In the genomic region with DNA sequence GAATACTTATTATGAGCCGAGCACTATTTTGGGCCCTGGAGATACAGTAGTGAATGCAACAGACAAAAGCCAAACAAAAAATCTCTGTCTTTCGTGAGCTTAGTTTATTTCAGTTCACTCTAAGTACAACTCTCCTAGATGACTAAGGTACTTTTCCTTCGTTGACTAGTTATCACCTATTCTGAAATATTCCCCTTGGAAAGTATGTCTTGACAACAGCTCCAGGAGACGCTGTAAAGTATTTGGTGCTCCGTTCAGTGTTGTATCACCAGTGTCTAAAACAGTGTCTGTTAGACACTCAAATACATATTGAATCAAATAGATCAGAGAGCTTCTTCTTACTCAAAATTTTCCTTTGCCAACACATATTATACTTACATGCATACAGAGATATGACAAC, we compare ENCODE assay signal across 18 cellular contexts.
DNase-seq lines count a peak whose midpoint lies in the region; ATAC-seq, FAIRE-seq and TF ChIP-seq lines count a peak whose summit lies in the region.
"Had no signal": no experiment of that assay in that cellular context is flagged by ENCODE, and none has a peak within 500 bp of the region (broad histone marks: within the 10 kb centered on the region; RNA-seq: fewer than 3 reads in every experiment).

No MANE protein-coding gene starts in this region.

- H3K4me3 ChIP-seq in left ventricle myocardium inferior (peak overlapping the region; percentile 68), right cardiac atrium (ENCODE audit: low read length) (no peak overlapping the region), K562 (no peak overlapping the region)
- H3K4me3 ChIP-seq: PC-9 had no signal

- DNase-seq in left ventricle myocardium inferior, result no peak
- no peak for DNase-seq in right cardiac atrium
- no peak for DNase-seq in K562 (ENCODE audit: extremely low read depth in 1 of 4, low spot score in 3 of 4)
- no peak for DNase-seq in foreskin keratinocyte
- no peak for DNase-seq in GM20000 (ENCODE audit: low spot score)
- no peak for DNase-seq in NCI-H345 (lab: John Stamatoyannopoulos, UW)
- DNase-seq: activated CD4-positive, alpha-beta T cell treated with anti-CD3 and anti-CD28 coated beads, Interleukin-2, amount 10 ng/mL, durations not matched to agents 7 days and 5 days; activated naive CD4-positive, alpha-beta T cell treated with anti-CD3 and anti-CD28 coated beads, Interleukin-2, amount 50 U/mL, for 16 hours; COR-L47; NCI-H2029 treated with DMSO at 0.1 percent for 48 hours; NCI-H526; nephron progenitor cell; PC-9 had no signal

- CTCF ChIA-PET in K562 (lab: Yijun Ruan, JAX; ENCODE audit: low intra/inter-chr PET ratio), result no interaction called here

- in situ Hi-C loops in K562 (cut with MboI), result no loop called here

- POLR2A ChIA-PET in K562 (lab: Yijun Ruan, JAX), result interaction anchor here (0.6 to 2.2 kb wide), 2 partner anchors 13 to 290 kb away, joined by 3 to 13 read pairs; no protein-coding TSS in a partner anchor

- BruUV-seq in K562 (replicated peaks; lab: Mats Ljungman, UMichigan), result no TSS peak

- peak overlapping the region; percentile 15; the same call in 1 of the 2 replicates for H3K4me2 ChIP-seq in K562 (ENCODE audit: insufficient read depth, low read length)
- H3K4me2 ChIP-seq: PC-9 had no signal

- no peak for TF ChIP-seq RAD21 in K562 (CRISPR knock-in tag; conservative IDR thresholded peaks at IDR 0.05 in 1 of 2, IDR thresholded peaks at IDR 0.05 in 1 of 2)

- H4K20me1 ChIP-seq in K562 (replicated peaks; ENCODE audit: control insufficient read depth, insufficient read depth, low read length), result no peaks in the 10 kb centered on the region

- peak overlapping the region in 1 of 2 experiments; percentile 84; a peak in 1 of 4 replicates for H3K9ac ChIP-seq in K562 (ENCODE audit: insufficient read depth in 1 of 2, low read depth in 2 of 2, low read length in 2 of 2)

- no peak for ATAC-seq in right cardiac atrium
- no peak for ATAC-seq in K562
- ATAC-seq in foreskin keratinocyte, result no peak
- no peak for ATAC-seq in HG03520 (IDR thresholded peaks at IDR 0.05; ENCODE audit: unreplicated experiment)

- H2AFZ ChIP-seq in K562 (ENCODE audit: low read depth, low read length), result peak overlapping the region; percentile 88
- H2AFZ ChIP-seq: PC-9 had no signal

- H3K27me3 Mint-ChIP-seq in nephron (ENCODE audit: low read depth), result no peaks in the 10 kb centered on the region
- H3K27me3 Mint-ChIP-seq: activated CD4-positive, alpha-beta T cell treated with anti-CD3 and anti-CD28 coated beads, Interleukin-2, amount 10 ng/mL, durations not matched to agents 7 days and 5 days; stimulated activated naive CD8-positive, alpha-beta T cell treated with anti-CD3 and anti-CD28 coated beads, Interleukin-15, Interleukin-2, amounts not matched to agents 100 ng/mL and 50 ng/mL, for 24 hours had no signal

- peak overlapping the region; percentile 28 to 60 (median 35) for H3K4me3 Mint-ChIP-seq in nephron
- H3K4me3 Mint-ChIP-seq: activated CD4-positive, alpha-beta T cell treated with anti-CD3 and anti-CD28 coated beads, Interleukin-2, amount 10 ng/mL, durations not matched to agents 7 days and 5 days; stimulated activated naive CD8-positive, alpha-beta T cell treated with anti-CD3 and anti-CD28 coated beads, Interleukin-15, Interleukin-2, amounts not matched to agents 100 ng/mL and 50 ng/mL, for 24 hours had no signal

- H3K9me3 ChIP-seq in left ventricle myocardium inferior (replicated peaks) (no peaks in the 10 kb centered on the region), right cardiac atrium (ENCODE audit: control insufficient read depth, low read length) (no peaks in the 10 kb centered on the region), K562 (replicated peaks; ENCODE audit: control insufficient read depth, insufficient read depth, low read depth, low read length) (no peaks in the 10 kb centered on the region)

- H3K27ac ChIP-seq in left ventricle myocardium inferior (replicated peaks), result peak overlapping the region; percentile 69
- no peak overlapping the region for H3K27ac ChIP-seq in right cardiac atrium (ENCODE audit: low read length)
- H3K27ac ChIP-seq in K562 (ENCODE audit: extremely low read depth, low read depth, low read length), result peak overlapping the region; percentile 82
- H3K27ac ChIP-seq in foreskin keratinocyte, result no peak overlapping the region
- H3K27ac ChIP-seq: PC-9 had no signal

- no peak for TF ChIP-seq EP300 in K562 (IDR thresholded peaks at IDR 0.05; ENCODE audit: low read length)

- peak; percentile 74 for FAIRE-seq in K562 (lab: Jason Lieb, UNC)
- FAIRE-seq: colon, TTC549 had no signal

- H3K9me3 Mint-ChIP-seq in nephron, result no peaks in the 10 kb centered on the region
- H3K9me3 Mint-ChIP-seq: activated CD4-positive, alpha-beta T cell treated with anti-CD3 and anti-CD28 coated beads, Interleukin-2, amount 10 ng/mL, durations not matched to agents 7 days and 5 days; stimulated activated naive CD8-positive, alpha-beta T cell treated with anti-CD3 and anti-CD28 coated beads, Interleukin-15, Interleukin-2, amounts not matched to agents 100 ng/mL and 50 ng/mL, for 24 hours had no signal

- H3K79me2 ChIP-seq in K562 (ENCODE audit: control insufficient read depth, insufficient read depth, low read length), result peaks cover 34% of the 10 kb centered on the region

- no peak for TF ChIP-seq CTCF in left ventricle myocardium inferior (IDR thresholded peaks at IDR 0.05; ENCODE audit: borderline replicate concordance)
- no peak for TF ChIP-seq CTCF in K562 (IDR thresholded peaks at IDR 0.05 in 2 of 3, conservative IDR thresholded peaks at IDR 0.05 in 1 of 3; ENCODE audit: insufficient read depth in 2 of 3, low read depth in 1 of 3, low read length in 3 of 3)
- TF ChIP-seq CTCF in nephron (IDR thresholded peaks at IDR 0.05; ENCODE audit: unreplicated experiment in 3 of 3), result no peak
- TF ChIP-seq CTCF in foreskin keratinocyte (conservative IDR thresholded peaks at IDR 0.05), result no peak
- TF ChIP-seq CTCF in GM20000 (IDR thresholded peaks at IDR 0.05; ENCODE audit: extremely low read depth, missing control alignments), result no peak

- H3K9me1 ChIP-seq in K562 (ENCODE audit: control insufficient read depth, insufficient read depth, low read length), result no peaks in the 10 kb centered on the region

- H3K36me3 Mint-ChIP-seq in nephron (ENCODE audit: low read depth), result peaks cover 10% of the 10 kb centered on the region

- peaks cover 18% of the 10 kb centered on the region for H3K4me1 Mint-ChIP-seq in nephron

- peak overlapping the region in 2 of 3 experiments; percentile 34 to 36 for H3K27ac Mint-ChIP-seq in nephron
- H3K27ac Mint-ChIP-seq: activated CD4-positive, alpha-beta T cell treated with anti-CD3 and anti-CD28 coated beads, Interleukin-2, amount 10 ng/mL, durations not matched to agents 7 days and 5 days; nephron progenitor cell; stimulated activated naive CD8-positive, alpha-beta T cell treated with anti-CD3 and anti-CD28 coated beads, Interleukin-15, Interleukin-2, amounts not matched to agents 100 ng/mL and 50 ng/mL, for 24 hours had no signal

- 66% methylated on average over 5 of the region's 5 CpGs for WGBS in right cardiac atrium
- 34% methylated on average over 5 of the region's 5 CpGs for WGBS in K562 (ENCODE audit: insufficient coverage, low coverage, missing lambda C conversion rate)

- H3K36me3 ChIP-seq in left ventricle myocardium inferior, result no peaks in the 10 kb centered on the region
- no peaks in the 10 kb centered on the region; the same call in 2 of the 3 replicates for H3K36me3 ChIP-seq in K562 (ENCODE audit: control insufficient read depth, insufficient read depth, low read length)

- intact Hi-C loops in left ventricle myocardium inferior (cut with micrococcal nuclease) (no loop called here), right cardiac atrium (cut with DNase I) (no loop called here), K562 (cut with micrococcal nuclease) (loop anchor here (5.0 kb wide), 1 partner anchor 973 kb away; a partner anchor contains a TSS)

- TF ChIP-seq POLR2A in K562 (conservative IDR thresholded peaks at IDR 0.05), result no peak

- H3K4me1 ChIP-seq in left ventricle myocardium inferior (peaks cover 40% of the 10 kb centered on the region), right cardiac atrium (ENCODE audit: control insufficient read depth, insufficient read depth, low read length) (no peaks in the 10 kb centered on the region), K562 (replicated peaks in 1 of 2; ENCODE audit: control insufficient read depth in 2 of 2, insufficient read depth in 2 of 2, low read length in 2 of 2) (peaks cover 5 to 10% of the 10 kb centered on the region in 2 experiments; a peak in 3 of 5 replicates), foreskin keratinocyte (no peaks in the 10 kb centered on the region)

- no peaks in the 10 kb centered on the region for H3K27me3 ChIP-seq in left ventricle myocardium inferior (ENCODE audit: low read depth)
- H3K27me3 ChIP-seq in right cardiac atrium (ENCODE audit: control insufficient read depth, insufficient read depth), result no peaks in the 10 kb centered on the region
- no peaks in the 10 kb centered on the region for H3K27me3 ChIP-seq in K562 (ENCODE audit: control insufficient read depth in 2 of 2, insufficient read depth in 2 of 2, low read length in 2 of 2)
- H3K27me3 ChIP-seq in foreskin keratinocyte, result no peaks in the 10 kb centered on the region

TF ChIP-seq in K562, 482 proteins besides CTCF, POLR2A, EP300 and RAD21 (continues in another document):
- TF ChIP-seq ZNF408 (CRISPR knock-in tag; IDR thresholded peaks at IDR 0.05; ENCODE audit: low read depth) (no peak), ZNF124 (CRISPR knock-in tag; IDR thresholded peaks at IDR 0.05) (no peak), ZNF23 (CRISPR knock-in tag; IDR thresholded peaks at IDR 0.05) (no peak), GTF2F1 (IDR thresholded peaks at IDR 0.05; ENCODE audit: low read depth, low read length) (no peak), NFE2 (IDR thresholded peaks at IDR 0.05; ENCODE audit: low read depth) (peak; percentile 43; the same call in 1 of the 2 replicates), ZSCAN32 (CRISPR knock-in tag; IDR thresholded peaks at IDR 0.05) (no peak), LCOR (CRISPR knock-in tag; IDR thresholded peaks at IDR 0.05) (no peak), C11orf30 (IDR thresholded peaks at IDR 0.05; ENCODE audit: low read depth) (peak; percentile 16; the same call in 1 of the 2 replicates)
- TF ChIP-seq, protein P1, sequence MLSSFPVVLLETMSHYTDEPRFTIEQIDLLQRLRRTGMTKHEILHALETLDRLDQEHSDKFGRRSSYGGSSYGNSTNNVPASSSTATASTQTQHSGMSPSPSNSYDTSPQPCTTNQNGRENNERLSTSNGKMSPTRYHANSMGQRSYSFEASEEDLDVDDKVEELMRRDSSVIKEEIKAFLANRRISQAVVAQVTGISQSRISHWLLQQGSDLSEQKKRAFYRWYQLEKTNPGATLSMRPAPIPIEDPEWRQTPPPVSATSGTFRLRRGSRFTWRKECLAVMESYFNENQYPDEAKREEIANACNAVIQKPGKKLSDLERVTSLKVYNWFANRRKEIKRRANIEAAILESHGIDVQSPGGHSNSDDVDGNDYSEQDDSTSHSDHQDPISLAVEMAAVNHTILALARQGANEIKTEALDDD (IDR thresholded peaks at IDR 0.05), result peak; percentile 77; the same call in 1 of the 2 replicates

Comparison
In these comparisons a context has a peak if more than half of its experiments do, and no peak if none do; other contexts are left out.
1. H3K27ac ChIP-seq: peak in left ventricle myocardium inferior (single experiment) and K562 (single experiment); none in right cardiac atrium (single experiment) and foreskin keratinocyte (single experiment).